1 cellular context compared by ENCODE assay signal in genomic region chr10:4303045-4303444, GRCh38.
TF ChIP-seq lines count a peak whose summit lies in the region.

No MANE protein-coding gene starts in this region.

TF ChIP-seq in endothelial cell of umbilical vein, 7 proteins besides CTCF, POLR2A, EP300 and RAD21 (continued from another document):
- no peak for TF ChIP-seq EZH2 (IDR thresholded peaks at IDR 0.05; ENCODE audit: borderline replicate concordance, low read depth, low read length, severe bottlenecking)
- TF ChIP-seq, protein P1, sequence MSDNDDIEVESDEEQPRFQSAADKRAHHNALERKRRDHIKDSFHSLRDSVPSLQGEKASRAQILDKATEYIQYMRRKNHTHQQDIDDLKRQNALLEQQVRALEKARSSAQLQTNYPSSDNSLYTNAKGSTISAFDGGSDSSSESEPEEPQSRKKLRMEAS (IDR thresholded peaks at IDR 0.05; ENCODE audit: insufficient read depth, insufficient read length), result no peak
- no peak for TF ChIP-seq GATA2 (IDR thresholded peaks at IDR 0.05; ENCODE audit: insufficient read depth, insufficient read length, low read depth, low read length)
- TF ChIP-seq JUN (IDR thresholded peaks at IDR 0.05; ENCODE audit: borderline replicate concordance, insufficient read depth, insufficient read length, low read depth), result no peak
- TF ChIP-seq POLR2AphosphoS5 (IDR thresholded peaks at IDR 0.05; ENCODE audit: insufficient read depth, low read depth, low read length), result no peak
- TF ChIP-seq FOS (IDR thresholded peaks at IDR 0.05; ENCODE audit: borderline replicate concordance, insufficient read depth, low read length), result no peak
